24 cellular contexts compared by ENCODE assay signal in the genomic region with DNA sequence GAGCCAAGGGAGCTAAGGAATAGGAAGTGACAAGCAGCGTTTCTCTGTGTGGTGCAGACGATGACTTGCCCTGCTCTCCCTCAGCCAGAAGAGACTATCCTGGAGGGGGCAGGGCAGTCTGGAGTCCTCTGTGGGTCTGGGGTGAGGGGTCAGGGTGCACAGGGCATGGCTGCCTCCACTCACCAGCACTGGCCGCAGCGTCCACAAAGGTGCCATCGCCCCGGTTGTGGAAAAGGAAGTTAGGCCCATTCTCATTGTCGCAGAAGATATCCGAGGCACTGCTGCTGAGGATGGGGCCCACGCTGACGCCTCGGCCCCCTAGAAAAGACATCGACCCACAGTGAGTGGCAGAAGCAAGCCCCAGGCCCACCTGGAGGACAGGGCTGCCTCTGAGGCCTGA. TPM values are rescaled to one million over a fixed set of nuclear protein-coding genes. Genes with fewer than 3 reads are reported as not detected.
"Had no signal": no experiment of that assay in that cellular context is flagged by ENCODE, and none has a peak within 500 bp of the region (broad histone marks: within the 10 kb centered on the region; RNA-seq: fewer than 3 reads in every experiment).

No MANE protein-coding gene starts in this region.

- H3K4me3 ChIP-seq: coronary artery, dorsolateral prefrontal cortex, esophagus muscularis mucosa, gastroesophageal sphincter, heart left ventricle, hepatocyte, left lung, lung, mucosa of descending colon had no signal

- H3K79me2 ChIP-seq: hepatocyte had no signal

- H3K4me2 ChIP-seq: hepatocyte had no signal

- H3K27me3 ChIP-seq: dorsolateral prefrontal cortex had no signal

- H3K4me1 ChIP-seq: foreskin keratinocyte, gastroesophageal sphincter had no signal

- H3K36me3 ChIP-seq: esophagus muscularis mucosa, gastroesophageal sphincter, heart left ventricle, left lung had no signal

- FAIRE-seq: colon, endothelial cell of umbilical vein, frontal cortex had no signal

- H3K9me3 ChIP-seq: esophagus muscularis mucosa, gastroesophageal sphincter, heart left ventricle, left lung, mucosa of descending colon had no signal

- DNase-seq: dermis blood vessel endothelial cell; dorsolateral prefrontal cortex; effector CD4-positive, alpha-beta T cell; effector memory CD4-positive, alpha-beta T cell; foreskin keratinocyte; hypothalamus; immature natural killer cell; islet precursor cell; left cardiac atrium; left ventricle myocardium superior; mammary epithelial cell; mucosa of descending colon; naive B cell had no signal

- H3K27ac ChIP-seq: coronary artery, dorsolateral prefrontal cortex, esophagus muscularis mucosa, foreskin keratinocyte, gastroesophageal sphincter, heart left ventricle, hepatocyte, left lung had no signal

- H2AFZ ChIP-seq: hepatocyte had no signal

RNA-seq across cellular contexts. Expression of gene GOLGA7B, which starts 58.2 kb away (rescaled TPM):
- total RNA-seq: endothelial cell of umbilical vein, left ventricle myocardium superior had no signal
- polyA plus RNA-seq: fibroblast of lung had no signal
